In genomic region chr7:26298432-26299058, GRCh38 we compare ENCODE assay signal across 17 cellular contexts.
"Had no signal": no experiment of that assay in that cellular context is flagged by ENCODE, and none has a peak within 500 bp of the region (broad histone marks: within the 10 kb centered on the region; RNA-seq: fewer than 3 reads in every experiment).

No MANE protein-coding gene starts in this region.

- ATAC-seq: pancreas, psoas muscle had no signal

- H3K9me3 Mint-ChIP-seq: activated naive CD8-positive, alpha-beta T cell treated with anti-CD3 and anti-CD28 coated beads, Interleukin-2, amount 10 ng/mL, durations not matched to agents 7 days and 5 days; nephron; stimulated activated naive CD8-positive, alpha-beta T cell treated with anti-CD3 and anti-CD28 coated beads, Interleukin-15, Interleukin-2, amounts not matched to agents 100 ng/mL and 50 ng/mL, for 24 hours had no signal

- H3K36me3 ChIP-seq: left ventricle myocardium inferior, pancreas, right atrium auricular region, thyroid gland had no signal

- H3K4me1 Mint-ChIP-seq: nephron had no signal

- H3K27ac ChIP-seq: left ventricle myocardium inferior, pancreas, psoas muscle, right atrium auricular region, spleen, thyroid gland had no signal

- H3K27ac Mint-ChIP-seq: activated naive CD8-positive, alpha-beta T cell treated with anti-CD3 and anti-CD28 coated beads, Interleukin-2, amount 10 ng/mL, durations not matched to agents 7 days and 5 days; nephron; stimulated activated naive CD8-positive, alpha-beta T cell treated with anti-CD3 and anti-CD28 coated beads, Interleukin-15, Interleukin-2, amounts not matched to agents 100 ng/mL and 50 ng/mL, for 24 hours had no signal

- H3K27me3 Mint-ChIP-seq: activated naive CD8-positive, alpha-beta T cell treated with anti-CD3 and anti-CD28 coated beads, Interleukin-2, amount 10 ng/mL, durations not matched to agents 7 days and 5 days; stimulated activated naive CD8-positive, alpha-beta T cell treated with anti-CD3 and anti-CD28 coated beads, Interleukin-15, Interleukin-2, amounts not matched to agents 100 ng/mL and 50 ng/mL, for 24 hours had no signal

- H3K4me1 ChIP-seq: left ventricle myocardium inferior, psoas muscle, right atrium auricular region, thyroid gland had no signal

- H3K4me3 Mint-ChIP-seq: activated naive CD8-positive, alpha-beta T cell treated with anti-CD3 and anti-CD28 coated beads, Interleukin-2, amount 10 ng/mL, durations not matched to agents 7 days and 5 days; nephron; stimulated activated naive CD8-positive, alpha-beta T cell treated with anti-CD3 and anti-CD28 coated beads, Interleukin-15, Interleukin-2, amounts not matched to agents 100 ng/mL and 50 ng/mL, for 24 hours had no signal

- DNase-seq: activated naive CD4-positive, alpha-beta T cell treated with Interleukin-2 at 50 U/mL for 16 hours; activated naive CD8-positive, alpha-beta T cell treated with anti-CD3 and anti-CD28 coated beads, Interleukin-2, amount 10 ng/mL, durations not matched to agents 7 days and 5 days; activated T-cell treated with anti-CD3 and anti-CD28 coated beads, Interleukin-2, amount 50 U/mL, for 1 hour; amniotic stem cell; cerebellar nuclear complex; effector CD4-positive, alpha-beta T cell; left ventricle myocardium inferior; midbrain; pancreas; psoas muscle; spleen; stimulated activated CD4-positive, alpha-beta T cell treated with anti-CD3 and anti-CD28 coated beads, Interleukin-4, amount 100 ng/mL, for 24 hours; T-helper 1 cell; thyroid gland had no signal

- H3K4me3 ChIP-seq: left ventricle myocardium inferior, pancreas, psoas muscle, right atrium auricular region, spleen, thyroid gland had no signal

- H3K9me3 ChIP-seq: left ventricle myocardium inferior, pancreas, psoas muscle, right atrium auricular region, spleen, thyroid gland had no signal

- H3K27me3 ChIP-seq: pancreas, right atrium auricular region, spleen, thyroid gland had no signal
